Comparison of ENCODE assay signal across 8 cellular contexts in genomic region chr12:57614178-57614947, GRCh38. TPM values are rescaled to one million over a fixed set of nuclear protein-coding genes. Genes with fewer than 3 reads are reported as not detected.
A peak's percentile ranks its signal among the peaks of the same experiment; 100 is the strongest.
DNase-seq lines count a peak whose midpoint lies in the region; ATAC-seq lines count a peak whose summit lies in the region.

No MANE protein-coding gene starts in this region.

- peaks cover 0 to 4% (median 0%) of the 10 kb centered on the region in 11 experiments; a peak in 1 of 22 replicates for H4K20me1 ChIP-seq in BLaER1 treated with 17β-estradiol and CSF1 and Interleukin-3, amounts not matched to agents 10 nM and 100 nM

- H3K9me3 ChIP-seq in BLaER1 treated with 17β-estradiol and CSF1 and Interleukin-3, amounts not matched to agents 10 nM and 100 nM (replicated peaks in 1 of 11) = peaks cover 0 to 7% (median 0%) of the 10 kb centered on the region in 11 experiments; a peak in 2 of 22 replicates
- H3K9me3 ChIP-seq in MG63 = no peaks in the 10 kb centered on the region

- peak overlapping the region in 8 of 11 experiments; percentile 45 to 90 (median 76); a peak in 16 of 22 replicates for H3K27ac ChIP-seq in BLaER1 treated with 17β-estradiol and CSF1 and Interleukin-3, amounts not matched to agents 10 nM and 100 nM

- peaks cover 32 to 46% (median 37%) of the 10 kb centered on the region in 11 experiments for H3K27me3 ChIP-seq in BLaER1 treated with 17β-estradiol and CSF1 and Interleukin-3, amounts not matched to agents 10 nM and 100 nM
- no peaks in the 10 kb centered on the region for H3K27me3 ChIP-seq in MG63

- ATAC-seq in GM18858 (IDR thresholded peaks at IDR 0.05; ENCODE audit: unreplicated experiment) (peak; percentile 44), HG02981 (IDR thresholded peaks at IDR 0.05; ENCODE audit: unreplicated experiment) (peak; percentile 65), HG03135 (IDR thresholded peaks at IDR 0.05; ENCODE audit: unreplicated experiment) (no peak)

- H3K36me3 ChIP-seq in BLaER1 treated with 17β-estradiol and CSF1 and Interleukin-3, amounts not matched to agents 10 nM and 100 nM = 0 out of 22 replicates have a peak, but pooled peaks cover 0 to 4% (median 0%) of the 10 kb centered on the region in 11 experiments
- peaks cover 4% of the 10 kb centered on the region; the same call in 1 of the 2 replicates for H3K36me3 ChIP-seq in MG63

- DNase-seq in cerebellum (ENCODE audit: low spot score) (peak; percentile 80), middle frontal gyrus (ENCODE audit: extremely low spot score, low spot score) (no peak), MG63 (no peak), T-helper 1 cell (no peak)

- H3K9ac ChIP-seq in BLaER1 treated with 17β-estradiol and CSF1 and Interleukin-3, amounts not matched to agents 10 nM and 100 nM = peak overlapping the region in 7 of 11 experiments; percentile 7 to 76 (median 68); a peak in 10 of 22 replicates

- peak overlapping the region in 7 of 10 experiments; percentile 20 to 51 (median 34); a peak in 12 of 20 replicates for H3K4me3 ChIP-seq in BLaER1 treated with 17β-estradiol and CSF1 and Interleukin-3, amounts not matched to agents 10 nM and 100 nM
- no peak overlapping the region for H3K4me3 ChIP-seq in MG63

- peaks cover 23 to 67% (median 61%) of the 10 kb centered on the region in 10 experiments for H3K4me1 ChIP-seq in BLaER1 treated with 17β-estradiol and CSF1 and Interleukin-3, amounts not matched to agents 10 nM and 100 nM

- H3K4me2 ChIP-seq in BLaER1 treated with 17β-estradiol and CSF1 and Interleukin-3, amounts not matched to agents 10 nM and 100 nM = peak overlapping the region; percentile 59 to 99 (median 85)

RNA-seq across cellular contexts. Expression of gene ARHGEF25, which starts 3.1 kb away (rescaled TPM):
- total RNA-seq in cerebellum = 25.7 TPM
- 17.0 and 17.4 TPM in 2 replicates for total RNA-seq in MG63 (2014; rRNA removed; shearing (Covaris generic); ENCODE audit: low replicate concordance)

RNA-seq across cellular contexts. Expression of gene DTX3, which starts 9.7 kb away (rescaled TPM):
- total RNA-seq in cerebellum = 49.6 TPM
- 0.20 and 0.52 TPM in 2 replicates for total RNA-seq in MG63 (2014; rRNA removed; shearing (Covaris generic); ENCODE audit: low replicate concordance)

RNA-seq across cellular contexts. Expression of gene B4GALNT1, which starts 18.6 kb away (rescaled TPM):
- total RNA-seq in cerebellum = 36.3 TPM
- total RNA-seq in MG63 (2014; rRNA removed; shearing (Covaris generic); ENCODE audit: low replicate concordance) = 8.9 and 13.9 TPM in 2 replicates

RNA-seq across cellular contexts. Expression of gene PIP4K2C, which starts 23.4 kb away (rescaled TPM):
- 13.6 TPM for total RNA-seq in cerebellum
- total RNA-seq in MG63 (2014; rRNA removed; shearing (Covaris generic); ENCODE audit: low replicate concordance) = 16.3 and 98.3 TPM in 2 replicates

Comparison
In these comparisons a context has a peak if more than half of its experiments do, and no peak if none do; other contexts are left out.
1. RNA of gene DTX3, which starts 9.7 kb away (total RNA-seq): 49.6 TPM in cerebellum (single experiment); 0.20 to 0.52 TPM in MG63; every median in the first group is over 10 times any median in the second.